Comparison of ENCODE assay signal across 12 cellular contexts in the genomic region with DNA sequence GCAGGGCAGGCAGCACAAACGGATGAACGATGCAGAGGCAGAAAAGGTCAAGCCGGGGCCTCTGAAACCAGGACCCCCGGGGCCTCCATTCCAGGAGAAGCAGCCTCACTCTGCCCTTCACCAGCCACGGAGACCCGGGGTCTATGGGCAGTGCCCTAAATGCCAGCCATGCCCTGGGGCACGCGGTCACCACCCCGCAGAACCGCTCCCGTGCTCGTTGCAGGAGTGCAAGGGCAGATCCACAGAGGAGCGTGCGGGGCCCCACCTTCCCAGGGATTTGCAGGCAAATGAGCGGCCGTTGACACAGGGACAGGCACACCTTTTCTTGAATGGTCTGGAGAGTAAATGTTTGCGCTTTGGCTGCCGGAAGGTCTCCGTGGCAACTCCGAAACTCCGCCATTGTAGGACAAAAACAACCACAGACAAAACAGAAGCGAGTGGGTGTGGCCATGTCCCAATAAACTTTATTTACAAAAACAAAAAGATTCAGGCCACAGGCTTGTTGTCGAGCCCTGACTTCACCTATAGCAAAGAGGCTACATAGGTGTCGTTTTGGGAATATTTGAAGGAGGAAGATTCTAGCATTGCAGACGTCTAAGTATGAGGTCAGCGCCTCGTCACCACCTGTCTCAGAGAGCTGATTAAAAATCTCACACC.
"Had no signal": no experiment of that assay in that cellular context is flagged by ENCODE, and none has a peak within 500 bp of the region (broad histone marks: within the 10 kb centered on the region; RNA-seq: fewer than 3 reads in every experiment).

No MANE protein-coding gene starts in this region.

- H3K27me3 ChIP-seq: neutrophil, thyroid gland, uterus had no signal

- DNase-seq: activated CD4-positive, alpha-beta T cell treated with anti-CD3 and anti-CD28 coated beads for 36 hours; activated CD8-positive, alpha-beta memory T cell treated with anti-CD3 and anti-CD28 coated beads, Interleukin-2, amount 50 U/mL, for 48 hours; activated naive CD4-positive, alpha-beta T cell; dermis blood vessel endothelial cell; endodermal cell; hippocampal formation; T-helper 9 cell; thyroid gland; uterus had no signal

- H3K4me3 ChIP-seq: skin epidermis, thyroid gland, uterus had no signal

- H3K36me3 ChIP-seq: neutrophil, thyroid gland, uterus had no signal

- H3K4me1 ChIP-seq: uterus had no signal

- H3K27ac ChIP-seq: neutrophil, skin epidermis, thyroid gland, uterus had no signal

- H3K9me3 ChIP-seq: neutrophil, thyroid gland, uterus had no signal

- ATAC-seq: activated CD4-positive, alpha-beta T cell treated with anti-CD3 and anti-CD28 coated beads for 36 hours; activated CD8-positive, alpha-beta T cell treated with anti-CD3 and anti-CD28 coated beads for 36 hours had no signal
